ENCODE assay signal across 29 cellular contexts in genomic region chr7:44969049-44969700, GRCh38. TPM values are rescaled to one million over a fixed set of nuclear protein-coding genes. Genes with fewer than 3 reads are reported as not detected.
DNase-seq lines count a peak whose midpoint lies in the region; ATAC-seq, FAIRE-seq and TF ChIP-seq lines count a peak whose summit lies in the region.
"Had no signal": no experiment of that assay in that cellular context is flagged by ENCODE, and none has a peak within 500 bp of the region (broad histone marks: within the 10 kb centered on the region; RNA-seq: fewer than 3 reads in every experiment).

No MANE protein-coding gene starts in this region.

- H3K27ac Mint-ChIP-seq in stimulated activated naive CD8-positive, alpha-beta T cell treated with anti-CD3 and anti-CD28 coated beads, Interleukin-15, amount 100 ng/mL, for 72 hours, result peak overlapping the region; percentile 25 to 71

- no peak for TF ChIP-seq CTCF in kidney (IDR thresholded peaks at IDR 0.05; ENCODE audit: borderline replicate concordance, extremely low read depth, insufficient read depth)

- H3K4me3 ChIP-seq in H7 (ENCODE audit: insufficient read depth, low read depth, low read length) (no peak overlapping the region), kidney (ENCODE audit: low read length in 2 of 2) (no peak overlapping the region)
- H3K4me3 ChIP-seq: breast epithelium, left ventricle myocardium inferior, upper lobe of left lung had no signal

- FAIRE-seq in kidney (lab: Jason Lieb, UNC), result no peak
- FAIRE-seq: islet of Langerhans had no signal

- H3K4me1 Mint-ChIP-seq in activated T-cell treated with anti-CD3 and anti-CD28 coated beads, Interleukin-2, amount 50 U/mL, for 4 hours (ENCODE audit: low read depth), result peaks cover 8% of the 10 kb centered on the region
- peaks cover 67% of the 10 kb centered on the region for H3K4me1 Mint-ChIP-seq in stimulated activated naive CD8-positive, alpha-beta T cell treated with anti-CD3 and anti-CD28 coated beads, Interleukin-15, amount 100 ng/mL, for 72 hours

- intact Hi-C loops in kidney (cut with DNase I), result no loop called here

- H3K4me1 ChIP-seq in kidney (ENCODE audit: control insufficient read depth in 1 of 2, insufficient read depth in 1 of 2, low read depth in 1 of 2, low read length in 2 of 2), result no peaks in the 10 kb centered on the region
- H3K4me1 ChIP-seq: breast epithelium, left ventricle myocardium inferior had no signal

- no peaks in the 10 kb centered on the region for H3K27me3 ChIP-seq in H7 (ENCODE audit: control insufficient read depth, insufficient read depth, low read length)
- H3K27me3 ChIP-seq: breast epithelium, upper lobe of left lung had no signal

- H3K9ac ChIP-seq in kidney (ENCODE audit: low read length in 2 of 2), result no peak overlapping the region

- ATAC-seq in activated T-cell treated with anti-CD3 and anti-CD28 coated beads, Interleukin-2, amount 50 U/mL, for 4 hours, result no peak
- ATAC-seq in stimulated activated naive CD8-positive, alpha-beta T cell treated with anti-CD3 and anti-CD28 coated beads, Interleukin-15, amount 100 ng/mL, for 72 hours, result no peak
- ATAC-seq in HG02973 (IDR thresholded peaks at IDR 0.05; ENCODE audit: unreplicated experiment), result no peak

- no peak overlapping the region for H3K27ac ChIP-seq in kidney (ENCODE audit: low read depth in 2 of 2, low read length in 2 of 2)
- H3K27ac ChIP-seq: breast epithelium, left ventricle myocardium inferior, upper lobe of left lung, VCaP had no signal

- no peaks in the 10 kb centered on the region for H3K9me3 Mint-ChIP-seq in activated T-cell treated with anti-CD3 and anti-CD28 coated beads, Interleukin-2, amount 50 U/mL, for 4 hours
- no peaks in the 10 kb centered on the region for H3K9me3 Mint-ChIP-seq in stimulated activated naive CD8-positive, alpha-beta T cell treated with anti-CD3 and anti-CD28 coated beads, Interleukin-15, amount 100 ng/mL, for 72 hours
- H3K9me3 Mint-ChIP-seq: CD14-positive monocyte, naive B cell had no signal

- H3K4me3 Mint-ChIP-seq in activated T-cell treated with anti-CD3 and anti-CD28 coated beads, Interleukin-2, amount 50 U/mL, for 4 hours, result no peak overlapping the region
- H3K4me3 Mint-ChIP-seq in stimulated activated naive CD8-positive, alpha-beta T cell treated with anti-CD3 and anti-CD28 coated beads, Interleukin-15, amount 100 ng/mL, for 72 hours, result no peak overlapping the region
- H3K4me3 Mint-ChIP-seq: CD14-positive monocyte, naive B cell had no signal

- H3K9me3 ChIP-seq in kidney (ENCODE audit: control insufficient read depth in 1 of 2, low read length in 2 of 2), result no peaks in the 10 kb centered on the region
- H3K9me3 ChIP-seq: breast epithelium, left ventricle myocardium inferior, upper lobe of left lung had no signal

- H3K27me3 Mint-ChIP-seq in activated T-cell treated with anti-CD3 and anti-CD28 coated beads, Interleukin-2, amount 50 U/mL, for 4 hours (ENCODE audit: low read depth), result no peaks in the 10 kb centered on the region
- no peaks in the 10 kb centered on the region for H3K27me3 Mint-ChIP-seq in stimulated activated naive CD8-positive, alpha-beta T cell treated with anti-CD3 and anti-CD28 coated beads, Interleukin-15, amount 100 ng/mL, for 72 hours
- H3K27me3 Mint-ChIP-seq: naive B cell had no signal

- peaks cover 18% of the 10 kb centered on the region for H3K36me3 Mint-ChIP-seq in activated T-cell treated with anti-CD3 and anti-CD28 coated beads, Interleukin-2, amount 50 U/mL, for 4 hours (ENCODE audit: insufficient read depth)
- H3K36me3 Mint-ChIP-seq: naive B cell had no signal

- peak; percentile 17 to 19 for DNase-seq in activated T-cell treated with anti-CD3 and anti-CD28 coated beads, Interleukin-2, amount 50 U/mL, for 48 hours
- DNase-seq in activated T-cell treated with anti-CD3 and anti-CD28 coated beads, Interleukin-2, amount 50 U/mL, for 4 hours, result no peak
- DNase-seq in H7 (peak; percentile 20), kidney (peak; percentile 51), AG08395 (ENCODE audit: low spot score) (no peak)
- no peak for DNase-seq in stimulated activated naive CD8-positive, alpha-beta T cell treated with anti-CD3 and anti-CD28 coated beads, Interleukin-15, amount 100 ng/mL, for 72 hours
- DNase-seq: activated CD4-positive, alpha-beta T cell treated with anti-CD3 and anti-CD28 coated beads, Interleukin-2, amount 50 U/mL, for 1 hour; activated naive CD4-positive, alpha-beta T cell treated with Interleukin-2 at 50 U/mL for 16 hours; activated T-cell treated with anti-CD3 and anti-CD28 coated beads for 4 hours; amniotic stem cell; Calu3; DND-41; effector CD4-positive, alpha-beta T cell; KG1; left ventricle myocardium inferior; mesendoderm; naive B cell; NCI-H510A; occipital lobe; substantia nigra; T-helper 9 cell; upper lobe of left lung had no signal

- H3K36me3 ChIP-seq in H7 (replicated peaks; ENCODE audit: control insufficient read depth, insufficient read depth, low read length) (no peaks in the 10 kb centered on the region), kidney (ENCODE audit: control insufficient read depth in 1 of 2, insufficient read depth in 2 of 2, low read length in 2 of 2) (no peaks in the 10 kb centered on the region)
- H3K36me3 ChIP-seq: breast epithelium, left ventricle myocardium inferior had no signal

RNA-seq across cellular contexts. Expression of gene MYO1G, which starts 9.6 kb away (rescaled TPM):
- total RNA-seq in activated T-cell treated with anti-CD3 and anti-CD28 coated beads, Interleukin-2, amount 50 U/mL, for 4 hours, result 100 to 1,000 TPM; 120 to 205 (median 143) TPM
- total RNA-seq in H7 (2014; rRNA removed; shearing (Covaris generic)), result not detected in 2 replicates
- 14.3 TPM for total RNA-seq in kidney
- polyA plus RNA-seq in kidney (ENCODE audit: insufficient read depth, low read depth, low replicate concordance), result 0.60 TPM
- total RNA-seq: glomerular endothelial cell had no signal
- polyA plus RNA-seq: AG04450 had no signal

RNA-seq across cellular contexts. Expression of gene CCM2, which starts 30.8 kb away (rescaled TPM):
- 10 to 100 TPM; 35.9 to 38.2 (median 36.6) TPM for total RNA-seq in activated T-cell treated with anti-CD3 and anti-CD28 coated beads, Interleukin-2, amount 50 U/mL, for 4 hours
- 42.4 and 43.9 TPM in 2 replicates for total RNA-seq in H7 (2014; rRNA removed; shearing (Covaris generic))
- 35.0 TPM for total RNA-seq in kidney
- 37.8 TPM for polyA plus RNA-seq in kidney (ENCODE audit: insufficient read depth, low read depth, low replicate concordance)

Comparison
In these comparisons a context has a peak if more than half of its experiments do, and no peak if none do; other contexts are left out.
1. DNase-seq: peak in activated T-cell treated with anti-CD3 and anti-CD28 coated beads, Interleukin-2, amount 50 U/mL, for 48 hours (2 of 2), H7 (single experiment) and kidney (single experiment); none in activated T-cell treated with anti-CD3 and anti-CD28 coated beads, Interleukin-2, amount 50 U/mL, for 4 hours (single experiment), stimulated activated naive CD8-positive, alpha-beta T cell treated with anti-CD3 and anti-CD28 coated beads, Interleukin-15, amount 100 ng/mL, for 72 hours (0 of 2) and AG08395 (single experiment).
2. RNA of gene MYO1G, which starts 9.6 kb away (total RNA-seq): 120 to 205 TPM in activated T-cell treated with anti-CD3 and anti-CD28 coated beads, Interleukin-2, amount 50 U/mL, for 4 hours and 14.3 TPM in kidney (single experiment); not detected in H7; every median in the first group is over 10 times any median in the second.